26 cellular contexts compared by ENCODE assay signal in genomic region chr6:82283771-82284420, GRCh38. TPM values are rescaled to one million over a fixed set of nuclear protein-coding genes. Genes with fewer than 3 reads are reported as not detected.
DNase-seq lines count a peak whose midpoint lies in the region; ATAC-seq, FAIRE-seq and TF ChIP-seq lines count a peak whose summit lies in the region.
"Had no signal": no experiment of that assay in that cellular context is flagged by ENCODE, and none has a peak within 500 bp of the region (broad histone marks: within the 10 kb centered on the region; RNA-seq: fewer than 3 reads in every experiment).

No MANE protein-coding gene starts in this region.

- TF ChIP-seq CTCF in cardiac muscle cell (IDR thresholded peaks at IDR 0.05; ENCODE audit: low read depth, low read length), result no peak
- TF ChIP-seq CTCF in heart left ventricle (IDR thresholded peaks at IDR 0.05), result no peak
- no peak for TF ChIP-seq CTCF in H1 (IDR thresholded peaks at IDR 0.05; ENCODE audit: control extremely low read depth in 1 of 3, insufficient read depth in 1 of 3, low read depth in 1 of 3, low read length in 3 of 3)
- no peak for TF ChIP-seq CTCF in kidney (IDR thresholded peaks at IDR 0.05; ENCODE audit: borderline replicate concordance, extremely low read depth, insufficient read depth)

- H3K9ac ChIP-seq in H1 (replicated peaks in 1 of 4; ENCODE audit: extremely low read depth in 1 of 4, low read depth in 3 of 4, low read length in 3 of 4) (no peak overlapping the region), kidney (ENCODE audit: low read length in 2 of 2) (no peak overlapping the region)

- H3K4me2 ChIP-seq in H1 (ENCODE audit: insufficient read depth in 1 of 2, low read depth in 2 of 2, low read length in 2 of 2), result no peak overlapping the region

- no peak for TF ChIP-seq RAD21 in H1 (IDR thresholded peaks at IDR 0.05 in 1 of 2, conservative IDR thresholded peaks at IDR 0.05 in 1 of 2; ENCODE audit: low read depth in 2 of 2, low read length in 2 of 2)

- H3K27ac ChIP-seq in cardiac muscle cell (no peak overlapping the region), heart left ventricle (no peak overlapping the region), H1 (ENCODE audit: low read depth, low read length) (no peak overlapping the region), kidney (ENCODE audit: low read depth in 2 of 2, low read length in 2 of 2) (no peak overlapping the region)

- no peak overlapping the region for H3K4me3 Mint-ChIP-seq in stimulated activated effector memory CD8-positive, alpha-beta T cell treated with anti-CD3 and anti-CD28 coated beads, Interleukin-12 subunit alpha, Interleukin-12 subunit beta, amount 100 ng/mL, for 72 hours
- H3K4me3 Mint-ChIP-seq: CD14-positive monocyte, H9 had no signal

- intact Hi-C loops in heart left ventricle (cut with DNase I) (no loop called here), kidney (cut with DNase I) (no loop called here)

- H2AFZ ChIP-seq in H1 (ENCODE audit: low read length), result peak overlapping the region; percentile 94

- POLR2A ChIA-PET in H1 (lab: Charles Lee; ENCODE audit: partially characterized antibody), result no interaction called here

- no peaks in the 10 kb centered on the region for H4K20me1 ChIP-seq in H1 (replicated peaks in 1 of 2; ENCODE audit: control insufficient read depth in 1 of 2, insufficient read depth in 2 of 2, low read length in 2 of 2)

- H3K27me3 ChIP-seq in cardiac muscle cell (no peaks in the 10 kb centered on the region), heart left ventricle (no peaks in the 10 kb centered on the region), H1 (replicated peaks in 1 of 4; ENCODE audit: control insufficient read depth in 3 of 4, extremely low read depth in 1 of 4, insufficient read depth in 3 of 4, low read length in 3 of 4) (no peaks in the 10 kb centered on the region)
- H3K27me3 ChIP-seq: BE2C had no signal

- no peak overlapping the region for H2BK20ac ChIP-seq in H1 (ENCODE audit: low read length)

- WGBS in heart left ventricle, 4 donors, result 37 to 44% (median 41%) methylated on average over 11 of the region's 11 CpGs
- 80% methylated on average over 11 of the region's 11 CpGs; no CpG with 5 or more reads in 1 of the 2 experiments for WGBS in H1 (ENCODE audit: extremely low coverage in 1 of 2, insufficient coverage in 1 of 2, insufficient read length in 1 of 2, insufficient replicate concordance in 2 of 2, low coverage in 1 of 2, low lambda C conversion rate in 2 of 2, missing lambda C conversion rate in 1 of 2), 2 experiments

- FAIRE-seq in H1 (lab: Jason Lieb, UNC), result no peak
- FAIRE-seq in kidney (lab: Jason Lieb, UNC), result no peak
- FAIRE-seq: GM12892 had no signal

- no peak overlapping the region for H4K8ac ChIP-seq in H1 (ENCODE audit: extremely low read depth, insufficient read depth, low read length)

- H4K91ac ChIP-seq in H1 (replicated peaks; ENCODE audit: insufficient read length, low read length), result no peak overlapping the region

- 0 out of 2 replicates have a peak overlapping the region, but pooled peaks have one; percentile 39 for H2BK12ac ChIP-seq in H1 (ENCODE audit: low read depth, low read length)

- DNase-seq in cardiac muscle cell (ENCODE audit: low read depth in 1 of 2, low spot score in 1 of 2) (peak; percentile 22 to 24), heart left ventricle (no peak), H1 (ENCODE audit: low read depth in 1 of 2, low spot score in 2 of 2) (peak in 1 of 2 experiments; percentile 50), kidney (peak; percentile 65)
- DNase-seq in stimulated activated effector memory CD8-positive, alpha-beta T cell treated with anti-CD3 and anti-CD28 coated beads, Interleukin-12 subunit alpha, Interleukin-12 subunit beta, amount 100 ng/mL, for 72 hours (ENCODE audit: low spot score in 2 of 2), result no peak
- no peak for DNase-seq in central memory CD4-positive, alpha-beta T cell
- no peak for DNase-seq in activated effector memory CD4-positive, alpha-beta T cell treated with anti-CD3 and anti-CD28 coated beads, Interleukin-2, amount 50 U/mL, for 16 hours
- DNase-seq: 8988T; ACHN; BE2C; CD8-positive, alpha-beta memory T cell; DMS79 treated with DMSO at 0.1 percent for 48 hours; H9; NCI-H1048; NCI-H1417; NCI-H1694; NCI-H2029 treated with DMSO at 0.1 percent for 48 hours; NCI-H2171; NCI-H524; NCI-H748 treated with DMSO at 0.1 percent for 48 hours; NK-92 treated with Interleukin-12 subunit alpha and Interleukin-12 subunit beta, amount 100 ng/mL, for 24 hours; PC-3 had no signal

- no peaks in the 10 kb centered on the region for H3K9me3 ChIP-seq in cardiac muscle cell (ENCODE audit: low read depth)
- peaks cover 0 to 7% (median 0%) of the 10 kb centered on the region in 12 donors for H3K9me3 ChIP-seq in heart left ventricle
- no peaks in the 10 kb centered on the region for H3K9me3 ChIP-seq in H1 (ENCODE audit: insufficient read depth in 2 of 2, low read depth in 1 of 2, low read length in 1 of 2)
- H3K9me3 ChIP-seq in kidney (ENCODE audit: control insufficient read depth in 1 of 2, low read length in 2 of 2), result no peaks in the 10 kb centered on the region
- H3K9me3 ChIP-seq: BE2C had no signal

- H2BK120ac ChIP-seq in H1 (replicated peaks; ENCODE audit: low read depth, low read length), result no peak overlapping the region

- no peak overlapping the region for H3K23ac ChIP-seq in H1 (ENCODE audit: insufficient read length)

- peak overlapping the region; percentile 78 for H3K27ac Mint-ChIP-seq in stimulated activated effector memory CD8-positive, alpha-beta T cell treated with anti-CD3 and anti-CD28 coated beads, Interleukin-12 subunit alpha, Interleukin-12 subunit beta, amount 100 ng/mL, for 72 hours
- H3K27ac Mint-ChIP-seq: CD14-positive monocyte, H9 had no signal

- no peaks in the 10 kb centered on the region for H3K79me1 ChIP-seq in H1 (ENCODE audit: low read depth, low read length)

- no peaks in the 10 kb centered on the region for H3K4me1 ChIP-seq in cardiac muscle cell (ENCODE audit: low read depth)
- no peaks in the 10 kb centered on the region for H3K4me1 ChIP-seq in heart left ventricle
- peaks cover 0 to 6% (median 0%) of the 10 kb centered on the region in 4 experiments; a peak in 3 of 7 replicates for H3K4me1 ChIP-seq in H1 (replicated peaks in 1 of 4; ENCODE audit: control insufficient read depth in 3 of 4, insufficient read depth in 4 of 4, low read length in 3 of 4)
- no peaks in the 10 kb centered on the region for H3K4me1 ChIP-seq in kidney (ENCODE audit: control insufficient read depth in 1 of 2, insufficient read depth in 1 of 2, low read depth in 1 of 2, low read length in 2 of 2)
- H3K4me1 ChIP-seq: BE2C had no signal

- TF ChIP-seq EP300 in H1 (IDR thresholded peaks at IDR 0.05; ENCODE audit: borderline replicate concordance in 1 of 2, low read depth in 2 of 2, low read length in 2 of 2), result no peak

- H2AK5ac ChIP-seq in H1 (ENCODE audit: low read depth, low read length), result no peak overlapping the region

- H3K23me2 ChIP-seq in H1 (ENCODE audit: low read depth, low read length), result no peaks in the 10 kb centered on the region

- no peak overlapping the region for H3K4me3 ChIP-seq in cardiac muscle cell
- no peak overlapping the region for H3K4me3 ChIP-seq in heart left ventricle
- no peak overlapping the region for H3K4me3 ChIP-seq in H1 (ENCODE audit: extremely low read depth in 1 of 4, insufficient read depth in 2 of 4, low read depth in 3 of 4, low read length in 4 of 4)
- H3K4me3 ChIP-seq in kidney (ENCODE audit: low read length in 2 of 2), result no peak overlapping the region

- H3K4ac ChIP-seq in H1 (replicated peaks; ENCODE audit: insufficient read length, low read depth, low read length), result no peak overlapping the region

- no peak overlapping the region for H4K5ac ChIP-seq in H1 (ENCODE audit: insufficient read length, low read depth, low read length)

- H3K79me2 ChIP-seq in H1 (ENCODE audit: control insufficient read depth in 1 of 2, insufficient read depth in 2 of 2, low read length in 2 of 2), result no peaks in the 10 kb centered on the region

- no peaks in the 10 kb centered on the region for H3K36me3 ChIP-seq in cardiac muscle cell
- no peaks in the 10 kb centered on the region for H3K36me3 ChIP-seq in heart left ventricle
- H3K36me3 ChIP-seq in H1 (ENCODE audit: control insufficient read depth in 2 of 4, insufficient read depth in 4 of 4, low read length in 3 of 4), result no peaks in the 10 kb centered on the region
- H3K36me3 ChIP-seq in kidney (ENCODE audit: control insufficient read depth in 1 of 2, insufficient read depth in 2 of 2, low read length in 2 of 2), result no peaks in the 10 kb centered on the region
- H3K36me3 ChIP-seq: BE2C had no signal

- CTCF ChIA-PET in H1 (lab: Charles Lee; ENCODE audit: partially characterized antibody), result interaction anchor here (0.8 to 5.5 kb wide), 5 partner anchors 12 to 938 kb away, joined by 3 to 33 read pairs (median 3); partner anchors contain the start of gene TPBG

- no peak overlapping the region for H3K18ac ChIP-seq in H1 (ENCODE audit: extremely low read depth, low read length)

- H3K56ac ChIP-seq in H1 (replicated peaks; ENCODE audit: insufficient read length, low read depth, low read length), result no peak overlapping the region

- ATAC-seq in heart left ventricle, result no peak
- ATAC-seq in stimulated activated effector memory CD8-positive, alpha-beta T cell treated with anti-CD3 and anti-CD28 coated beads, Interleukin-12 subunit alpha, Interleukin-12 subunit beta, amount 100 ng/mL, for 72 hours, result no peak
- ATAC-seq in GM18511 (IDR thresholded peaks at IDR 0.05; ENCODE audit: unreplicated experiment), result no peak
- ATAC-seq: PC-3, SK-N-SH treated with all-trans-retinoic acid at 6 μM for 48 hours had no signal

- H3K4me1 Mint-ChIP-seq in stimulated activated effector memory CD8-positive, alpha-beta T cell treated with anti-CD3 and anti-CD28 coated beads, Interleukin-12 subunit alpha, Interleukin-12 subunit beta, amount 100 ng/mL, for 72 hours, result peaks cover 39% of the 10 kb centered on the region

- H3K14ac ChIP-seq in H1 (ENCODE audit: insufficient read length), result no peak overlapping the region

- no peak for TF ChIP-seq POLR2A in heart left ventricle (IDR thresholded peaks at IDR 0.05)
- no peak for TF ChIP-seq POLR2A in H1 (IDR thresholded peaks at IDR 0.05; ENCODE audit: control extremely low read depth in 1 of 2, low read depth in 2 of 2, low read length in 2 of 2)

- no peak overlapping the region for H2BK15ac ChIP-seq in H1 (ENCODE audit: low read length)

- no peaks in the 10 kb centered on the region for H3K36me3 Mint-ChIP-seq in stimulated activated effector memory CD8-positive, alpha-beta T cell treated with anti-CD3 and anti-CD28 coated beads, Interleukin-12 subunit alpha, Interleukin-12 subunit beta, amount 100 ng/mL, for 72 hours
- H3K36me3 Mint-ChIP-seq: CD14-positive monocyte had no signal

- H3K9me3 Mint-ChIP-seq in stimulated activated effector memory CD8-positive, alpha-beta T cell treated with anti-CD3 and anti-CD28 coated beads, Interleukin-12 subunit alpha, Interleukin-12 subunit beta, amount 100 ng/mL, for 72 hours, result no peaks in the 10 kb centered on the region

- no peak overlapping the region for H2BK5ac ChIP-seq in H1 (ENCODE audit: low read depth, low read length)

RNA-seq across cellular contexts. Expression of gene IBTK, which starts 36.4 kb away (rescaled TPM):
- 19.6 and 20.2 TPM in 2 replicates for total RNA-seq in cardiac muscle cell
- 13.9 and 14.9 TPM in 2 replicates for polyA plus RNA-seq in cardiac muscle cell
- total RNA-seq in heart left ventricle, result 10 to 100 TPM; 19.4 to 39.2 (median 29.2) TPM
- polyA plus RNA-seq in heart left ventricle, result 10 to 100 TPM; 19.6 to 24.3 TPM
- total RNA-seq in H1 (2021; fragmentation: NEBNext Ultra II Directional; extraction: Animal tissue kit (Norgen Biotek cat#: 25700)), result 23.1 and 24.2 TPM in 2 replicates
- 2.8 and 4.6 TPM in 2 replicates for polyA plus RNA-seq in H1 (2011; rRNA removed)
- polyA plus RNA-seq in H1 (2011; cell fraction: cytosol; rRNA removed), result 6.6 TPM
- 4.0 TPM for polyA plus RNA-seq in H1 (2011; cell fraction: nucleus; rRNA removed)
- 6.4 to 13.9 TPM (median 9.6 TPM) in 4 replicates for polyA plus RNA-seq in H1 (2012, experiment 1 of 2)
- 0.96 TPM for polyA plus RNA-seq in H1 (2012, experiment 2 of 2)
- 11.8 TPM for polyA plus RNA-seq in H1 (2013, experiment 1 of 2)
- polyA plus RNA-seq in H1 (2013, experiment 2 of 2), result 10.1 TPM
- 27.6 and 29.1 TPM in 2 replicates for polyA minus RNA-seq in H1 (2011; rRNA and poly(A)+ RNA removed)
- polyA minus RNA-seq in H1 (2011; cell fraction: cytosol; rRNA and poly(A)+ RNA removed), result 13.3 TPM
- 42.2 TPM for polyA minus RNA-seq in H1 (2011; cell fraction: nucleus; rRNA and poly(A)+ RNA removed)
- total RNA-seq in kidney, result 38.4 TPM
- polyA plus RNA-seq in kidney (ENCODE audit: insufficient read depth, low read depth, low replicate concordance), result 17.2 TPM

Comparison
In these comparisons a context has a peak if more than half of its experiments do, and no peak if none do; other contexts are left out.
1. DNase-seq: peak in cardiac muscle cell (2 of 2) and kidney (single experiment); none in heart left ventricle (0 of 5), stimulated activated effector memory CD8-positive, alpha-beta T cell treated with anti-CD3 and anti-CD28 coated beads, Interleukin-12 subunit alpha, Interleukin-12 subunit beta, amount 100 ng/mL, for 72 hours (0 of 2), central memory CD4-positive, alpha-beta T cell (single experiment) and activated effector memory CD4-positive, alpha-beta T cell treated with anti-CD3 and anti-CD28 coated beads, Interleukin-2, amount 50 U/mL, for 16 hours (single experiment).